8 cellular contexts compared by ENCODE assay signal in genomic region chr19:36014029-36014924, GRCh38. TPM values are rescaled to one million over a fixed set of nuclear protein-coding genes. Genes with fewer than 3 reads are reported as not detected.
A peak's percentile ranks its signal among the peaks of the same experiment; 100 is the strongest.
DNase-seq lines count a peak whose midpoint lies in the region; ATAC-seq and TF ChIP-seq lines count a peak whose summit lies in the region.

TSS of gene ALKBH6 (minus strand) at chr19:36014213. CDS start at chr19:36013397, 816 bp downstream.

- ATAC-seq in GM18499 (IDR thresholded peaks at IDR 0.05; ENCODE audit: insufficient read depth, unreplicated experiment) (peak; percentile 83), HG02943 (IDR thresholded peaks at IDR 0.05; ENCODE audit: low read depth, unreplicated experiment) (peak; percentile 93), right cardiac atrium (peak; percentile 99)

- peaks cover 14 to 29% of the 10 kb centered on the region in 2 donors for H3K36me3 ChIP-seq in ascending aorta
- no peaks in the 10 kb centered on the region for H3K36me3 ChIP-seq in uterus

- H3K4me3 ChIP-seq in ascending aorta = peak within 1 kb of the TSS; percentile 58 to 76
- peak within 1 kb of the TSS; percentile 89 for H3K4me3 ChIP-seq in right cardiac atrium (ENCODE audit: low read length)
- peak within 1 kb of the TSS; percentile 73 for H3K4me3 ChIP-seq in uterus

- H3K4me1 ChIP-seq in ascending aorta (peaks cover 4 to 14% of the 10 kb centered on the region in 2 donors), right cardiac atrium (ENCODE audit: control insufficient read depth, insufficient read depth, low read length) (peaks cover 9% of the 10 kb centered on the region), uterus (peaks cover 0 to 11% of the 10 kb centered on the region in 2 donors)

- DNase-seq in NCI-H187 treated with DMSO at 0.1 percent for 48 hours (lab: John Stamatoyannopoulos, UW) (peak; percentile 100), ascending aorta (ENCODE audit: low spot score in 2 of 2) (peak; percentile 99 to 100), right cardiac atrium (peak; percentile 100), pulmonary artery endothelial cell (ENCODE audit: low read depth, low spot score) (peak; percentile 94), uterus (peak; percentile 99 to 100)

- intact Hi-C loops in T-helper 2 cell treated with Interferon-gamma antibody and Interleukin-4, amounts not matched to agents 100 ng/mL and 5 ng/mL, for 36 hours (cut with micrococcal nuclease) = loop anchor here (1.0 to 5.0 kb wide), 6 partner anchors 19 to 367 kb away; partner anchors contain the start of genes CAPNS1, COX6B1, LIN37 and SDHAF1
- intact Hi-C loops in ascending aorta (cut with DNase I) = loop anchor here (1.0 to 10.0 kb wide), 5 partner anchors 19 to 369 kb away; partner anchors contain the start of genes CLIP3, COX6B1, ETV2 and SDHAF1
- intact Hi-C loops in right cardiac atrium (cut with DNase I) = no loop called here
- intact Hi-C loops in uterus (cut with DNase I; ENCODE audit: low total_unique reads) = no loop called here

- H3K9me3 ChIP-seq in ascending aorta (no peaks in the 10 kb centered on the region), right cardiac atrium (ENCODE audit: control insufficient read depth, low read length) (no peaks in the 10 kb centered on the region), uterus (no peaks in the 10 kb centered on the region)

- H3K27ac ChIP-seq in ascending aorta (peak within 1 kb of the TSS; percentile 74 to 85), right cardiac atrium (ENCODE audit: low read length) (peak within 1 kb of the TSS; percentile 79), uterus (peak within 1 kb of the TSS; percentile 61 to 91)

- TF ChIP-seq CTCF in ascending aorta (IDR thresholded peaks at IDR 0.05) = no peak
- TF ChIP-seq CTCF in uterus (IDR thresholded peaks at IDR 0.05) = peak in 2 of 4 experiments; percentile 11 to 12

- H3K27me3 ChIP-seq in ascending aorta (no peaks in the 10 kb centered on the region), right cardiac atrium (ENCODE audit: control insufficient read depth, insufficient read depth) (no peaks in the 10 kb centered on the region), uterus (no peaks in the 10 kb centered on the region)

- TF ChIP-seq POLR2A in uterus (IDR thresholded peaks at IDR 0.05) = no peak

- WGBS in right cardiac atrium = 1% methylated on average over 42 of the region's 42 CpGs

RNA-seq across cellular contexts. Expression of gene ALKBH6, which starts in this region (rescaled TPM):
- total RNA-seq in T-helper 2 cell treated with Interferon-gamma antibody and Interleukin-4, amounts not matched to agents 100 ng/mL and 5 ng/mL, for 36 hours = 34.6 and 39.2 TPM in 2 replicates
- total RNA-seq in ascending aorta = 35.3 TPM
- total RNA-seq in right cardiac atrium = 10 to 100 TPM in 3 of 4 donors, 1 to 10 TPM in 1; 8.8 to 16.3 (median 12.0) TPM
- polyA plus RNA-seq in right cardiac atrium = 18.0 TPM
- 8.6 and 10.3 TPM in 2 replicates for total RNA-seq in pulmonary artery endothelial cell
- total RNA-seq in uterus = 10 to 100 TPM; 10.0 to 18.5 (median 17.0) TPM

Comparison
In these comparisons a context has a peak if more than half of its experiments do, and no peak if none do; other contexts are left out.
1. Peak in every context shown above with its lines: DNase-seq, ATAC-seq, H3K4me3 ChIP-seq and H3K27ac ChIP-seq.
2. intact Hi-C loops: an anchor here in T-helper 2 cell treated with Interferon-gamma antibody and Interleukin-4, amounts not matched to agents 100 ng/mL and 5 ng/mL, for 36 hours (1.0 to 5.0 kb wide) and ascending aorta (1.0 to 10.0 kb wide); none called in right cardiac atrium and uterus.